In the genomic region with DNA sequence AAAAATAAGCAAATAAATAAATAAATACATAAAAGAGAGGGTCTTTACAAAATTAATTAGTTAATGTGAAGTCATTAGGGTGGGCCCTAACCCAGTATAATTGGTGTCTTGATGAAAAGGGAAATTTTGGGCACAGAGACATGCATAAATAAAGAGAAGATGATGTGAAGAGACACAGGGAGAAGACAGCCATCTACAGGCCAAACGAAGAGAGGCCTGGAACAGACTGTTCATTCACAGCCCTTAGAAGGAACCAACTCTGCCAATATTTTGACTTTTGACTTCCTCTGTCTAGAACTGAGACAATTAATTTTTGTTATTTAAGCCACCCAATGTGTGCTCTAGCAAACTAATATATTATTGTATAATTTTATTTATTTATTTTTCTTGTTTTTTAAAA, we compare ENCODE assay signal across 9 cellular contexts. TPM values are rescaled to one million over a fixed set of nuclear protein-coding genes. Genes with fewer than 3 reads are reported as not detected.
DNase-seq lines count a peak whose midpoint lies in the region; ATAC-seq and TF ChIP-seq lines count a peak whose summit lies in the region.
"Had no signal": no experiment of that assay in that cellular context is flagged by ENCODE, and none has a peak within 500 bp of the region (broad histone marks: within the 10 kb centered on the region; RNA-seq: fewer than 3 reads in every experiment).

No MANE protein-coding gene starts in this region.

- H3K27ac ChIP-seq in A673 (ENCODE audit: low read depth, low read length, poor library complexity, severe bottlenecking) (no peak overlapping the region), PC-3 (ENCODE audit: low read length) (no peak overlapping the region)
- H3K27ac ChIP-seq: pancreas had no signal

- no peak overlapping the region for H3K27ac Mint-ChIP-seq in endothelial cell (ENCODE audit: unreplicated experiment)

- H3K4me1 ChIP-seq in A673 (ENCODE audit: insufficient read depth, low read length, poor library complexity, severe bottlenecking) (no peaks in the 10 kb centered on the region), PC-3 (ENCODE audit: insufficient read depth, low read length) (no peaks in the 10 kb centered on the region)
- H3K4me1 ChIP-seq: pancreas had no signal

- BruUV-seq in A673 (replicated peaks; lab: Mats Ljungman, UMichigan) (no TSS peak), PC-3 (replicated peaks; lab: Mats Ljungman, UMichigan) (no TSS peak)

- no peaks in the 10 kb centered on the region for H3K36me3 Mint-ChIP-seq in endothelial cell (ENCODE audit: low read depth, unreplicated experiment)

- POLR2A ChIA-PET in A673 (lab: Charles Lee; ENCODE audit: low non-redundant PET) (no interaction called here), PC-3 (lab: Charles Lee; ENCODE audit: unreplicated experiment) (no interaction called here)

- H3K4me3 ChIP-seq in A673 (ENCODE audit: low read depth, low read length, poor library complexity, severe bottlenecking) (no peak overlapping the region), GM12864 (ENCODE audit: low read depth, low read length) (no peak overlapping the region), PC-3 (ENCODE audit: low read length) (no peak overlapping the region), fibroblast of pulmonary artery (replicated peaks; ENCODE audit: low read depth, low read length) (no peak overlapping the region)
- H3K4me3 ChIP-seq: pancreas had no signal

- TF ChIP-seq CTCF in A673 (conservative IDR thresholded peaks at IDR 0.05; ENCODE audit: low read depth, low read length) (peak; percentile 28; the same call in 1 of the 2 replicates), GM12864 (IDR thresholded peaks at IDR 0.05; ENCODE audit: low read depth, low read length, missing control alignments) (peak; percentile 66), PC-3 (conservative IDR thresholded peaks at IDR 0.05; ENCODE audit: low read depth, low read length) (peak; percentile 57), fibroblast of pulmonary artery (IDR thresholded peaks at IDR 0.05; ENCODE audit: low read length, missing control alignments) (peak; percentile 56), endothelial cell (IDR thresholded peaks at IDR 0.05; ENCODE audit: unreplicated experiment) (no peak)

- no peaks in the 10 kb centered on the region for H3F3A ChIP-seq in PC-3 (ENCODE audit: low read length, unreplicated experiment)

- H3K9ac ChIP-seq in PC-3 (ENCODE audit: low read length): no peak overlapping the region

- no peaks in the 10 kb centered on the region for H3K9me3 Mint-ChIP-seq in endothelial cell (ENCODE audit: unreplicated experiment)

- no peak overlapping the region for H3K4me2 ChIP-seq in PC-3 (ENCODE audit: low read length)

- H3K9me3 ChIP-seq in A673 (ENCODE audit: low read depth, low read length, poor library complexity, severe bottlenecking): no peaks in the 10 kb centered on the region
- no peaks in the 10 kb centered on the region for H3K9me3 ChIP-seq in PC-3 (ENCODE audit: low read length)
- H3K9me3 ChIP-seq: pancreas had no signal

- ATAC-seq in PC-3 (peak; percentile 78), HG03521 (IDR thresholded peaks at IDR 0.05; ENCODE audit: unreplicated experiment) (no peak), GM19467 (IDR thresholded peaks at IDR 0.05; ENCODE audit: unreplicated experiment) (no peak)

- no peak overlapping the region for H2AFZ ChIP-seq in PC-3 (ENCODE audit: low read length)

- H3K36me3 ChIP-seq in A673 (ENCODE audit: insufficient read depth, low read length, poor library complexity, severe bottlenecking) (no peaks in the 10 kb centered on the region), PC-3 (ENCODE audit: low read depth, low read length) (no peaks in the 10 kb centered on the region)
- H3K36me3 ChIP-seq: pancreas had no signal

- no peaks in the 10 kb centered on the region for H4K20me1 ChIP-seq in PC-3 (ENCODE audit: low read length)

- intact Hi-C loops in A673 (cut with micrococcal nuclease; ENCODE audit: unreplicated experiment) (no loop called here), PC-3 (cut with micrococcal nuclease) (no loop called here)

- H3K4me1 Mint-ChIP-seq in endothelial cell (ENCODE audit: unreplicated experiment): no peaks in the 10 kb centered on the region

- no peaks in the 10 kb centered on the region for H3K9me2 ChIP-seq in PC-3 (replicated peaks; ENCODE audit: low read length)

- DNase-seq in A673 (ENCODE audit: low spot score): no peak
- no peak for DNase-seq in GM12864 (ENCODE audit: low read depth)
- peak; percentile 35 for DNase-seq in PC-3
- peak; percentile 24 for DNase-seq in fibroblast of pulmonary artery (ENCODE audit: low read depth)
- DNase-seq in endothelial cell (ENCODE audit: low spot score): no peak
- DNase-seq in iPS-NIHi11 (ENCODE audit: low spot score): no peak
- DNase-seq: pancreas had no signal

- H3K27me3 Mint-ChIP-seq in endothelial cell (ENCODE audit: unreplicated experiment): no peaks in the 10 kb centered on the region

- no peak overlapping the region for H3K4me3 Mint-ChIP-seq in endothelial cell (ENCODE audit: unreplicated experiment)

- CTCF ChIA-PET in A673 (lab: Charles Lee) (no interaction called here), PC-3 (lab: Charles Lee) (interaction anchor here (0.6 kb wide), 1 partner anchor 224 kb away, joined by 3 read pairs; no protein-coding TSS in a partner anchor)

- H3K27me3 ChIP-seq in A673 (replicated peaks; ENCODE audit: insufficient read depth, low read depth, low read length, poor library complexity) (no peaks in the 10 kb centered on the region), PC-3 (ENCODE audit: low read length) (peaks cover 35% of the 10 kb centered on the region)

- H3K79me2 ChIP-seq in PC-3 (ENCODE audit: low read length): no peaks in the 10 kb centered on the region

RNA-seq across cellular contexts. Expression of a gene that starts 29.6 kb away (rescaled TPM):
- 19.9 and 20.7 TPM in 2 replicates for total RNA-seq in A673 (2021)
- 55.3 and 72.9 TPM in 2 replicates for total RNA-seq in PC-3 (2014; rRNA removed)
- 36.6 TPM for total RNA-seq in endothelial cell (ENCODE audit: unreplicated experiment)

RNA-seq across cellular contexts. Expression of a gene that starts 39.3 kb away (rescaled TPM):
- total RNA-seq in A673 (2021): 21.1 and 26.9 TPM in 2 replicates
- 22.3 and 47.5 TPM in 2 replicates for total RNA-seq in PC-3 (2014; rRNA removed)
- 40.1 TPM for total RNA-seq in endothelial cell (ENCODE audit: unreplicated experiment)

Comparison
In these comparisons a context has a peak if more than half of its experiments do, and no peak if none do; other contexts are left out.
1. DNase-seq: peak in PC-3 (single experiment) and fibroblast of pulmonary artery (single experiment); none in A673 (single experiment), GM12864 (single experiment), endothelial cell (single experiment) and iPS-NIHi11 (single experiment).